ENCODE assay signal across 20 cellular contexts in genomic region chr18:58291131-58291530, GRCh38.
DNase-seq lines count a peak whose midpoint lies in the region; ATAC-seq and TF ChIP-seq lines count a peak whose summit lies in the region.
"Had no signal": no experiment of that assay in that cellular context is flagged by ENCODE, and none has a peak within 500 bp of the region (broad histone marks: within the 10 kb centered on the region; RNA-seq: fewer than 3 reads in every experiment).

No MANE protein-coding gene starts in this region.

- no peaks in the 10 kb centered on the region for H3K9me2 ChIP-seq in GM23338 (ENCODE audit: insufficient read depth)

- in situ Hi-C loops in mammary epithelial cell (cut with MboI; ENCODE audit: low sequenced_read_pairs in 2 of 2): no loop called here

- H4K8ac ChIP-seq in mesenchymal stem cell (ENCODE audit: low read length): peak overlapping the region; percentile 89

- 89% methylated on average over 5 of the region's 5 CpGs for WGBS in mammary epithelial cell (ENCODE audit: low coverage, missing lambda C conversion rate)
- 98% methylated on average over 5 of the region's 5 CpGs for WGBS in mesenchymal stem cell

- intact Hi-C loops in MCF 10A (cut with micrococcal nuclease): no loop called here
- intact Hi-C loops in mammary epithelial cell (cut with micrococcal nuclease): no loop called here
- intact Hi-C loops in Calu3 (cut with micrococcal nuclease; ENCODE audit: unreplicated experiment): no loop called here

- H3K79me1 ChIP-seq in mesenchymal stem cell (replicated peaks; ENCODE audit: low read length, poor library complexity, severe bottlenecking): peaks cover 17% of the 10 kb centered on the region

- H3K4me1 Mint-ChIP-seq in MCF 10A (ENCODE audit: insufficient read depth, unreplicated experiment): peaks cover 37% of the 10 kb centered on the region
- peaks cover 67% of the 10 kb centered on the region for H3K4me1 Mint-ChIP-seq in Calu3 (ENCODE audit: low read depth, unreplicated experiment)
- peaks cover 30% of the 10 kb centered on the region for H3K4me1 Mint-ChIP-seq in GM23338

- H3K4ac ChIP-seq in mesenchymal stem cell (ENCODE audit: low read depth in 1 of 2, low read length in 2 of 2): peak overlapping the region in 1 of 2 experiments; percentile 28

- CTCF ChIA-PET in MCF 10A (lab: Yijun Ruan, JAX) (interaction anchor here (0.7 kb wide), 1 partner anchor 10 kb away, joined by 3 read pairs; no protein-coding TSS in a partner anchor), mammary epithelial cell (lab: Charles Lee; ENCODE audit: low non-redundant PET) (no interaction called here), Calu3 (lab: Charles Lee) (no interaction called here)

- H3K9me3 Mint-ChIP-seq in MCF 10A (ENCODE audit: unreplicated experiment) (no peaks in the 10 kb centered on the region), Calu3 (ENCODE audit: low read depth, unreplicated experiment) (no peaks in the 10 kb centered on the region), GM23338 (no peaks in the 10 kb centered on the region)

- BruUV-seq in MCF 10A (replicated peaks; lab: Mats Ljungman, UMichigan): no TSS peak
- no TSS peak for BruUV-seq in mammary epithelial cell (replicated peaks; lab: Mats Ljungman, UMichigan)
- no TSS peak for BruUV-seq in Calu3 (replicated peaks; lab: Mats Ljungman, UMichigan)

- H2BK15ac ChIP-seq in mesenchymal stem cell (ENCODE audit: low read depth, poor library complexity, severe bottlenecking): peak overlapping the region; percentile 68

- H3K27me3 Mint-ChIP-seq in MCF 10A (ENCODE audit: insufficient read depth, unreplicated experiment): no peaks in the 10 kb centered on the region
- H3K27me3 Mint-ChIP-seq in Calu3 (ENCODE audit: unreplicated experiment): no peaks in the 10 kb centered on the region
- peaks cover 3% of the 10 kb centered on the region for H3K27me3 Mint-ChIP-seq in GM23338 (ENCODE audit: insufficient read depth, low read depth, poor library complexity)
- H3K27me3 Mint-ChIP-seq: IgD-negative memory B cell had no signal

- no peak overlapping the region for H2AK5ac ChIP-seq in mesenchymal stem cell (ENCODE audit: low read length, severe bottlenecking)

- ATAC-seq in GM23338: no peak
- ATAC-seq: SK-N-SH treated with all-trans-retinoic acid at 6 μM for 48 hours had no signal

- H3K9me3 ChIP-seq in mammary epithelial cell (replicated peaks; ENCODE audit: insufficient read depth, low read length) (no peaks in the 10 kb centered on the region), SJCRH30 (replicated peaks) (no peaks in the 10 kb centered on the region), mesenchymal stem cell (ENCODE audit: control insufficient read depth, low read length) (no peaks in the 10 kb centered on the region)
- H3K9me3 ChIP-seq: Peyer's patch had no signal

- DNase-seq in MCF 10A (ENCODE audit: unreplicated experiment) (no peak), mammary epithelial cell (no peak), Calu3 (no peak), SJCRH30 (no peak), mesenchymal stem cell (no peak), NCI-H2171 (lab: John Stamatoyannopoulos, UW) (no peak), GM23338 (ENCODE audit: low spot score) (no peak)
- no peak for DNase-seq in stimulated activated naive CD4-positive, alpha-beta T cell (lab: John Stamatoyannopoulos, UW)
- DNase-seq: COR-L47, GF-D8, GOT3, Karpas-422, MM.1S, NCI-H1092, NCI-H1436 treated with DMSO at 0.1 percent for 48 hours, NCI-H2029, NCI-H526, Peyer's patch had no signal

- H3K4me2 ChIP-seq in mammary epithelial cell (ENCODE audit: insufficient read depth, low read depth, low read length) (no peak overlapping the region), mesenchymal stem cell (ENCODE audit: low read length, poor library complexity, severe bottlenecking) (no peak overlapping the region), GM23338 (no peak overlapping the region)

- H3K4me3 ChIP-seq in mammary epithelial cell (replicated peaks in 1 of 3; ENCODE audit: insufficient read depth in 1 of 3, low read depth in 2 of 3, low read length in 3 of 3) (no peak overlapping the region), SJCRH30 (no peak overlapping the region), mesenchymal stem cell (ENCODE audit: insufficient read depth in 1 of 2, low read depth in 1 of 2, low read length in 2 of 2) (no peak overlapping the region), GM23338 (no peak overlapping the region)
- H3K4me3 ChIP-seq: Peyer's patch had no signal

- no peak overlapping the region for H2BK5ac ChIP-seq in mesenchymal stem cell (ENCODE audit: low read depth, low read length, poor library complexity, severe bottlenecking)

- H3K9ac ChIP-seq in mammary epithelial cell (ENCODE audit: insufficient read depth, low read length): no peak overlapping the region
- no peak overlapping the region for H3K9ac ChIP-seq in mesenchymal stem cell (ENCODE audit: low read length)

- H3K27ac ChIP-seq in mammary epithelial cell (ENCODE audit: insufficient read depth, low read depth, low read length): no peak overlapping the region
- H3K27ac ChIP-seq in SJCRH30: peak overlapping the region; percentile 99; the same call in 1 of the 2 replicates
- no peak overlapping the region for H3K27ac ChIP-seq in mesenchymal stem cell (ENCODE audit: low read length, poor library complexity, severe bottlenecking)
- H3K27ac ChIP-seq in GM23338 (ENCODE audit: low read depth): no peak overlapping the region
- H3K27ac ChIP-seq: Peyer's patch had no signal

- H3K79me2 ChIP-seq in mammary epithelial cell (ENCODE audit: insufficient read depth, low read length): peaks cover 99% of the 10 kb centered on the region
- peaks cover 42% of the 10 kb centered on the region for H3K79me2 ChIP-seq in GM23338 (replicated peaks; ENCODE audit: insufficient read depth)

- TF ChIP-seq CTCF in MCF 10A (IDR thresholded peaks at IDR 0.05; ENCODE audit: unreplicated experiment) (no peak), mammary epithelial cell (conservative IDR thresholded peaks at IDR 0.05 in 1 of 2, IDR thresholded peaks at IDR 0.05 in 1 of 2; ENCODE audit: extremely low read depth in 1 of 2, insufficient read depth in 1 of 2, low read depth in 1 of 2, low read length in 2 of 2) (no peak), Calu3 (IDR thresholded peaks at IDR 0.05; ENCODE audit: unreplicated experiment) (no peak), GM23338 (conservative IDR thresholded peaks at IDR 0.05; ENCODE audit: low read depth in 2 of 2) (no peak)

- H3K4me3 Mint-ChIP-seq in MCF 10A (ENCODE audit: unreplicated experiment) (no peak overlapping the region), Calu3 (ENCODE audit: low read depth, unreplicated experiment) (no peak overlapping the region), GM23338 (no peak overlapping the region)
- H3K4me3 Mint-ChIP-seq: IgD-negative memory B cell had no signal

- H3K4me1 ChIP-seq in mammary epithelial cell (ENCODE audit: insufficient read depth, low read length) (peaks cover 41% of the 10 kb centered on the region), SJCRH30 (peaks cover 58% of the 10 kb centered on the region), mesenchymal stem cell (ENCODE audit: control insufficient read depth, insufficient read depth, low read depth, low read length) (peaks cover 6% of the 10 kb centered on the region), GM23338 (ENCODE audit: insufficient read depth) (peaks cover 27% of the 10 kb centered on the region)

- H2AFZ ChIP-seq in mammary epithelial cell (ENCODE audit: low read depth, low read length) (no peak overlapping the region), mesenchymal stem cell (ENCODE audit: low read depth, low read length) (no peak overlapping the region), GM23338 (no peak overlapping the region)

- H2BK12ac ChIP-seq in mesenchymal stem cell (ENCODE audit: low read length in 2 of 2): peak overlapping the region; percentile 69 to 87

- peaks cover 19% of the 10 kb centered on the region for H3K36me3 Mint-ChIP-seq in MCF 10A (ENCODE audit: insufficient read depth, unreplicated experiment)
- H3K36me3 Mint-ChIP-seq in Calu3 (ENCODE audit: insufficient read depth, unreplicated experiment): peaks cover 45% of the 10 kb centered on the region
- H3K36me3 Mint-ChIP-seq in GM23338 (ENCODE audit: low read depth): no peaks in the 10 kb centered on the region
- H3K36me3 Mint-ChIP-seq: IgD-negative memory B cell had no signal

- H3K36me3 ChIP-seq in mammary epithelial cell (ENCODE audit: insufficient read depth, low read length) (peaks cover 2% of the 10 kb centered on the region), SJCRH30 (no peaks in the 10 kb centered on the region), mesenchymal stem cell (ENCODE audit: control insufficient read depth in 1 of 2, insufficient read depth in 2 of 2, low read depth in 1 of 2, low read length in 2 of 2) (peaks cover 0 to 8% of the 10 kb centered on the region in 2 experiments), GM23338 (ENCODE audit: insufficient read depth) (no peaks in the 10 kb centered on the region)
- H3K36me3 ChIP-seq: Peyer's patch had no signal

- POLR2A ChIA-PET in MCF 10A (lab: Yijun Ruan, JAX): interaction anchor here (1.4 to 16.7 kb wide), 4 partner anchors 10 to 68 kb away, joined by 3 to 378 read pairs (median 102); no protein-coding TSS in a partner anchor

- dilution Hi-C loops in mammary epithelial cell (cut with HindIII; ENCODE audit: low sequenced_read_pairs): no loop called here

- no peak overlapping the region for H3K23ac ChIP-seq in mesenchymal stem cell (ENCODE audit: low read length in 2 of 2)

- no peaks in the 10 kb centered on the region for H3F3A ChIP-seq in GM23338 (replicated peaks; ENCODE audit: low read depth)

- H3K27ac Mint-ChIP-seq in MCF 10A (ENCODE audit: low read depth, unreplicated experiment) (peak overlapping the region; percentile 94), Calu3 (ENCODE audit: unreplicated experiment) (peak overlapping the region; percentile 69), GM23338 (no peak overlapping the region)

- peak overlapping the region; percentile 58 for H4K91ac ChIP-seq in mesenchymal stem cell (ENCODE audit: low read length)

- H4K20me1 ChIP-seq in mammary epithelial cell (ENCODE audit: insufficient read depth, low read length) (no peaks in the 10 kb centered on the region), GM23338 (replicated peaks; ENCODE audit: insufficient read depth) (peaks cover 6% of the 10 kb centered on the region; the same call in 1 of the 2 replicates)

- H2BK120ac ChIP-seq in mesenchymal stem cell (ENCODE audit: low read depth, low read length): no peak overlapping the region

- no peaks in the 10 kb centered on the region for H3K27me3 ChIP-seq in mammary epithelial cell (ENCODE audit: insufficient read depth, low read length)
- H3K27me3 ChIP-seq in SJCRH30: no peaks in the 10 kb centered on the region
- H3K27me3 ChIP-seq in mesenchymal stem cell (ENCODE audit: control insufficient read depth in 1 of 2, insufficient read depth in 1 of 2, low read length in 2 of 2): no peaks in the 10 kb centered on the region
- H3K27me3 ChIP-seq in GM23338 (ENCODE audit: insufficient read depth): no peaks in the 10 kb centered on the region
- H3K27me3 ChIP-seq: Peyer's patch had no signal

- peak overlapping the region in 1 of 2 experiments; percentile 84 for H3K18ac ChIP-seq in mesenchymal stem cell (ENCODE audit: low read depth in 1 of 2, low read length in 2 of 2)

- peak overlapping the region in 1 of 2 experiments; percentile 76 for H3K14ac ChIP-seq in mesenchymal stem cell (ENCODE audit: low read length in 2 of 2)
